In the genomic region with DNA sequence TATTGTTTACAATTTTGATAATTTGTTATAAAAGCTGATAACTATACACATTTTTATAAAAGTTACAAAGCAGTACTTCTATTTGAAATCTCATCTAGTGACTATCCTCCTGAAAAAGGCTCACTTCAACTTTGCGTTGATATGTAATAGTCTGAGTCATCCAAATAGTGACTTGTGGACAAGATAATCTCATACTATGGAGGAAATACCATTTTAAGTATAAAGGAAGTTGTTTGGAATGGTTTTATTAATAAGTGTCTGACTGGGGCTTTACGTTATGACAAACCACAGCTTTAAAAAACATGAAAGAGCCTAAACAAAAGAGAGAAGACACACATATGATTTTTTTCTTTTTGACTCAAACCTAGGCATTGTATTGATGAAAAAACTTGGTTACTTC, we compare ENCODE assay signal across 15 cellular contexts.
DNase-seq lines count a peak whose midpoint lies in the region; ATAC-seq, FAIRE-seq and TF ChIP-seq lines count a peak whose summit lies in the region.
"Had no signal": no experiment of that assay in that cellular context is flagged by ENCODE, and none has a peak within 500 bp of the region (broad histone marks: within the 10 kb centered on the region; RNA-seq: fewer than 3 reads in every experiment).

No MANE protein-coding gene starts in this region.

- CTCF ChIA-PET in T-cell (lab: Charles Lee): interaction anchor here in 1 of 2 donors (0.6 kb wide), 1 partner anchor 9 kb away, joined by 3 read pairs; no protein-coding TSS in a partner anchor

- no peaks in the 10 kb centered on the region for H3K9me3 ChIP-seq in GM23248 (ENCODE audit: low read depth)
- H3K9me3 ChIP-seq: adrenal gland had no signal

- H3K36me3 Mint-ChIP-seq in osteocyte (ENCODE audit: unreplicated experiment) (peaks cover 2% of the 10 kb centered on the region), T-cell (no peaks in the 10 kb centered on the region)
- H3K36me3 Mint-ChIP-seq: memory B cell had no signal

- H3K27me3 ChIP-seq in GM23248 (replicated peaks; ENCODE audit: insufficient read depth) (no peaks in the 10 kb centered on the region), bronchial epithelial cell (ENCODE audit: control insufficient read depth, insufficient read depth, low read length) (no peaks in the 10 kb centered on the region)
- H3K27me3 ChIP-seq: adrenal gland had no signal

- no peak for ATAC-seq in T-cell (replicated peaks in 1 of 4)
- ATAC-seq in GM18502 (IDR thresholded peaks at IDR 0.05; ENCODE audit: poor library complexity, unreplicated experiment): no peak

- H3K79me2 ChIP-seq in GM23248 (ENCODE audit: insufficient read depth): no peaks in the 10 kb centered on the region

- no peak overlapping the region for H3K9ac ChIP-seq in GM23248

- TF ChIP-seq CTCF in bronchial epithelial cell (IDR thresholded peaks at IDR 0.05; ENCODE audit: insufficient read depth, low read length, severe bottlenecking) (no peak), osteocyte (IDR thresholded peaks at IDR 0.05) (no peak)

- no peaks in the 10 kb centered on the region for H3K27me3 Mint-ChIP-seq in osteocyte (ENCODE audit: unreplicated experiment)
- no peaks in the 10 kb centered on the region for H3K27me3 Mint-ChIP-seq in T-cell
- H3K27me3 Mint-ChIP-seq: activated T-cell treated with anti-CD3 and anti-CD28 coated beads, Interleukin-2, amount 50 U/mL, for 24 hours; memory B cell had no signal

- in situ Hi-C loops in GM23248 (cut with MboI): no loop called here

- H3K36me3 ChIP-seq in GM23248 (ENCODE audit: low read depth) (no peaks in the 10 kb centered on the region), bronchial epithelial cell (ENCODE audit: control insufficient read depth, insufficient read depth, low read length) (no peaks in the 10 kb centered on the region)
- H3K36me3 ChIP-seq: adrenal gland had no signal

- WGBS in GM23248 (ENCODE audit: low coverage in 1 of 2, low lambda C conversion rate in 2 of 2, missing lambda C conversion rate in 2 of 2), 2 experiments: 19 to 23% methylated on average over 2 of the region's 2 CpGs

- H3K4me3 Mint-ChIP-seq in osteocyte (ENCODE audit: unreplicated experiment): no peak overlapping the region
- H3K4me3 Mint-ChIP-seq in T-cell: no peak overlapping the region
- H3K4me3 Mint-ChIP-seq: activated T-cell treated with anti-CD3 and anti-CD28 coated beads, Interleukin-2, amount 50 U/mL, for 24 hours; memory B cell had no signal

- H3K4me1 Mint-ChIP-seq in osteocyte (ENCODE audit: unreplicated experiment): peaks cover 27% of the 10 kb centered on the region
- H3K4me1 Mint-ChIP-seq in T-cell: no peaks in the 10 kb centered on the region
- H3K4me1 Mint-ChIP-seq: memory B cell had no signal

- H3K4me2 ChIP-seq in GM23248 (ENCODE audit: unreplicated experiment): no peak overlapping the region

- POLR2A ChIA-PET in T-cell (lab: Charles Lee): no interaction called here

- peak overlapping the region; percentile 56 for H3K27ac Mint-ChIP-seq in osteocyte (ENCODE audit: unreplicated experiment)
- no peak overlapping the region for H3K27ac Mint-ChIP-seq in T-cell
- H3K27ac Mint-ChIP-seq: activated T-cell treated with anti-CD3 and anti-CD28 coated beads, Interleukin-2, amount 50 U/mL, for 24 hours; memory B cell had no signal

- H3K9me3 Mint-ChIP-seq in osteocyte (ENCODE audit: unreplicated experiment) (peaks cover 7% of the 10 kb centered on the region), T-cell (peaks cover 0 to 11% (median 4%) of the 10 kb centered on the region in 3 donors)
- H3K9me3 Mint-ChIP-seq: activated T-cell treated with anti-CD3 and anti-CD28 coated beads, Interleukin-2, amount 50 U/mL, for 24 hours had no signal

- no peak overlapping the region for H3K27ac ChIP-seq in GM23248
- H3K27ac ChIP-seq: adrenal gland had no signal

- no peaks in the 10 kb centered on the region; the same call in 1 of the 2 replicates for H3F3A ChIP-seq in GM23248 (ENCODE audit: insufficient read depth)

- H3K9me2 ChIP-seq in GM23248 (ENCODE audit: insufficient read depth): no peaks in the 10 kb centered on the region

- H3K4me1 ChIP-seq in GM23248 (ENCODE audit: insufficient read depth): peaks cover 9% of the 10 kb centered on the region; the same call in 1 of the 2 replicates
- H3K4me1 ChIP-seq: adrenal gland had no signal

- H2AFZ ChIP-seq in GM23248: no peak overlapping the region

- no peak for FAIRE-seq in HTR-8/SVneo (lab: Jason Lieb, UNC)
- no peak for FAIRE-seq in bronchial epithelial cell (lab: Jason Lieb, UNC)

- no peaks in the 10 kb centered on the region for H4K20me1 ChIP-seq in GM23248 (ENCODE audit: insufficient read depth)

- H3K4me3 ChIP-seq in GM23248 (no peak overlapping the region), bronchial epithelial cell (ENCODE audit: low read depth, low read length) (no peak overlapping the region)
- H3K4me3 ChIP-seq: adrenal gland had no signal

- peak; percentile 71 for DNase-seq in GM23248
- peak; percentile 22 for DNase-seq in HTR-8/SVneo (ENCODE audit: insufficient read length, low spot score)
- peak; percentile 47 for DNase-seq in bronchial epithelial cell (ENCODE audit: low read depth)
- no peak for DNase-seq in osteocyte (ENCODE audit: extremely low spot score, unreplicated experiment)
- no peak for DNase-seq in T-cell
- DNase-seq in NCI-H2081 (lab: John Stamatoyannopoulos, UW): no peak
- DNase-seq: activated CD4-positive, alpha-beta T cell treated with anti-CD3 and anti-CD28 coated beads for 4 hours; activated T-cell treated with anti-CD3 and anti-CD28 coated beads, Interleukin-2, amount 50 U/mL, for 24 hours; adrenal gland; COR-L47; KG1; NCI-H510A treated with DMSO at 0.1 percent for 48 hours; small intestine had no signal

Comparison
In these comparisons a context has a peak if more than half of its experiments do, and no peak if none do; other contexts are left out.
1. DNase-seq: peak in GM23248 (single experiment), HTR-8/SVneo (single experiment) and bronchial epithelial cell (single experiment); none in osteocyte (single experiment), T-cell (0 of 34) and NCI-H2081 (0 of 2).